ENCODE assay signal across 23 cellular contexts in the genomic region with DNA sequence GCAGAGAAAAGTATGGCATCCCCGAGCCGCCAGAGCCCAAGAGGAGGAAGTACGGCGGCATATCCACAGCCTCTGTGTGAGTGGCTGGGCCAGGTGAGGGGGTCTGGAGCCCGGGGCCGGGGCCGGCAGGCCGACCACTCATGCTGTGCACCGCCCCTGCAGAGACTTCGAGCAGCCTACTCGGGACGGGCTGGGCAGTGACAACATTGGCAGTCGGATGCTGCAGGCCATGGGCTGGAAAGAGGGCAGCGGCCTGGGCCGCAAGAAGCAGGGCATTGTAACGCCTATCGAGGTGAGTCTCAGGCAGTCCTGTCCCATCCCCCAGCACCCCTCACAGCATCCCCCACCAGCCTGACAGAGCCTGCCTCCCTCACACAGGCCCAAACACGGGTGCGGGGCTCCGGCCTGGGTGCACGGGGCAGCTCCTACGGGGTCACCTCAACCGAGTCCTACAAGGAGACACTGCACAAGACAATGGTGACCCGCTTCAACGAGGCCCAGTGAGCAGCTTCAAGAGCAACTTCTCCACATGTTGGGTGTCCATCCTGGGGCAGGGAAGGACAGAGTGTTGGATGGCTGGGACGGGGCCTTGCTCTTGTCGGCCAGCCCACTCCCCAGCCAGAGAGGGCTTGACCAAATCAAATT. TPM values are rescaled to one million over a fixed set of nuclear protein-coding genes. Genes with fewer than 3 reads are reported as not detected.
DNase-seq lines count a peak whose midpoint lies in the region; FAIRE-seq and TF ChIP-seq lines count a peak whose summit lies in the region.
"Had no signal": no experiment of that assay in that cellular context is flagged by ENCODE, and none has a peak within 500 bp of the region (broad histone marks: within the 10 kb centered on the region; RNA-seq: fewer than 3 reads in every experiment).

No MANE protein-coding gene starts in this region.

- BruUV-seq in PC-9 (replicated peaks; lab: Mats Ljungman, UMichigan), result TSS peak; percentile 22
- BruUV-seq in endothelial cell of umbilical vein (replicated peaks; lab: Mats Ljungman, UMichigan), result TSS peak; percentile 59

- H3K9ac ChIP-seq in endothelial cell of umbilical vein (replicated peaks; ENCODE audit: extremely low read depth, insufficient read depth, low read length), result no peak overlapping the region
- no peak overlapping the region for H3K9ac ChIP-seq in smooth muscle cell (ENCODE audit: low read depth)

- H4K20me1 ChIP-seq in PC-9 (ENCODE audit: insufficient read depth) (no peaks in the 10 kb centered on the region), endothelial cell of umbilical vein (replicated peaks; ENCODE audit: control insufficient read depth, extremely low read depth, insufficient read depth, low read length) (no peaks in the 10 kb centered on the region), smooth muscle cell (ENCODE audit: low read depth) (no peaks in the 10 kb centered on the region)

- H3K4me1 ChIP-seq in PC-9 (replicated peaks; ENCODE audit: insufficient read depth) (no peaks in the 10 kb centered on the region), endothelial cell of umbilical vein (ENCODE audit: control insufficient read depth, extremely low read depth, insufficient read depth, low read length) (peaks cover 2% of the 10 kb centered on the region), thyroid gland (peaks cover 2 to 12% of the 10 kb centered on the region in 2 donors), smooth muscle cell (ENCODE audit: low read depth) (no peaks in the 10 kb centered on the region)
- H3K4me1 ChIP-seq: BE2C had no signal

- H3K27ac Mint-ChIP-seq in activated naive CD8-positive, alpha-beta T cell, result peak overlapping the region; percentile 54
- no peak overlapping the region for H3K27ac Mint-ChIP-seq in activated naive CD8-positive, alpha-beta T cell treated with anti-CD3 and anti-CD28 coated beads for 36 hours
- H3K27ac Mint-ChIP-seq: CD4-positive, CD25-positive, alpha-beta regulatory T cell; GM23338; IgD-negative memory B cell had no signal

- H3K27me3 ChIP-seq in PC-9 (ENCODE audit: insufficient read depth, low read depth) (no peaks in the 10 kb centered on the region), endothelial cell of umbilical vein (ENCODE audit: control insufficient read depth in 2 of 2, insufficient read depth in 2 of 2, low read length in 2 of 2) (no peaks in the 10 kb centered on the region), thyroid gland (no peaks in the 10 kb centered on the region), smooth muscle cell (ENCODE audit: low read depth) (no peaks in the 10 kb centered on the region)
- H3K27me3 ChIP-seq: BE2C had no signal

- FAIRE-seq in endothelial cell of umbilical vein (lab: Jason Lieb, UNC), result no peak
- FAIRE-seq: GM12892, GM18507, HTR-8/SVneo had no signal

- H3K9me2 ChIP-seq in PC-9 (ENCODE audit: insufficient read depth), result no peaks in the 10 kb centered on the region

- 87 to 93% methylated on average over 9 to 10 of the region's 27 CpGs for WGBS in thyroid gland, 2 donors
- WGBS in smooth muscle cell (ENCODE audit: low lambda C conversion rate), result 94% methylated on average over 27 of the region's 27 CpGs

- no peak for DNase-seq in activated naive CD8-positive, alpha-beta T cell treated with anti-CD3 and anti-CD28 coated beads for 36 hours
- DNase-seq in PC-9 (no peak), endothelial cell of umbilical vein (ENCODE audit: low read depth, low spot score) (no peak), thyroid gland (no peak), NAMALWA (ENCODE audit: low spot score) (no peak), smooth muscle cell (lab: John Stamatoyannopoulos, UW; ENCODE audit: unreplicated experiment) (no peak)
- DNase-seq in activated CD8-positive, alpha-beta memory T cell treated with anti-CD3 and anti-CD28 coated beads for 24 hours, result no peak
- DNase-seq: BE2C; CD4-positive, CD25-positive, alpha-beta regulatory T cell; EL; HCEC 1CT; Kasumi-1; NCI-H1105; NCI-H1694; NCI-H510A; NCI-H748 treated with DMSO at 0.1 percent for 48 hours; NK-92 treated with Interleukin-12 subunit alpha and Interleukin-12 subunit beta, amount 100 ng/mL, for 24 hours had no signal

- CTCF ChIA-PET in PC-9 (lab: Charles Lee) (no interaction called here), endothelial cell of umbilical vein (lab: Charles Lee) (no interaction called here)

- POLR2A ChIA-PET in PC-9 (lab: Charles Lee; ENCODE audit: unreplicated experiment) (no interaction called here), endothelial cell of umbilical vein (lab: Charles Lee) (no interaction called here)

- H3K4me3 Mint-ChIP-seq in activated naive CD8-positive, alpha-beta T cell, result no peak overlapping the region
- no peak overlapping the region for H3K4me3 Mint-ChIP-seq in activated naive CD8-positive, alpha-beta T cell treated with anti-CD3 and anti-CD28 coated beads for 36 hours
- H3K4me3 Mint-ChIP-seq: CD4-positive, CD25-positive, alpha-beta regulatory T cell; GM23338; IgD-negative memory B cell had no signal

- H3K4me2 ChIP-seq in PC-9 (no peak overlapping the region), endothelial cell of umbilical vein (ENCODE audit: insufficient read depth, low read length) (no peak overlapping the region), smooth muscle cell (no peak overlapping the region)
- H3K4me2 ChIP-seq: GM23338 had no signal

- H3F3A ChIP-seq in PC-9 (ENCODE audit: insufficient read depth, low read depth), result peaks cover 3% of the 10 kb centered on the region; the same call in 1 of the 2 replicates
- no peaks in the 10 kb centered on the region for H3F3A ChIP-seq in smooth muscle cell (ENCODE audit: low read depth)

- H3K27ac ChIP-seq in PC-9, result no peak overlapping the region
- H3K27ac ChIP-seq in endothelial cell of umbilical vein (ENCODE audit: insufficient read depth, low read depth, low read length), result no peak overlapping the region
- H3K27ac ChIP-seq in thyroid gland, result peak overlapping the region; percentile 43 to 44 (median 44)
- H3K27ac ChIP-seq in smooth muscle cell (ENCODE audit: low read depth), result no peak overlapping the region

- TF ChIP-seq CTCF in PC-9 (conservative IDR thresholded peaks at IDR 0.05), result no peak
- TF ChIP-seq CTCF in endothelial cell of umbilical vein (IDR thresholded peaks at IDR 0.05; ENCODE audit: extremely low read depth in 1 of 2, insufficient read depth in 1 of 2, low read depth in 1 of 2, low read length in 2 of 2), result no peak
- TF ChIP-seq CTCF in thyroid gland (IDR thresholded peaks at IDR 0.05), result no peak
- TF ChIP-seq CTCF in smooth muscle cell (IDR thresholded peaks at IDR 0.05; ENCODE audit: borderline replicate concordance, insufficient read depth, poor library complexity, severe bottlenecking), result no peak

- H3K4me3 ChIP-seq in PC-9 (no peak overlapping the region), endothelial cell of umbilical vein (replicated peaks in 1 of 3; ENCODE audit: insufficient read depth in 1 of 3, low read depth in 1 of 3, low read length in 3 of 3) (no peak overlapping the region), thyroid gland (replicated peaks in 1 of 3) (no peak overlapping the region), smooth muscle cell (no peak overlapping the region)
- H3K4me3 ChIP-seq: GM23338 had no signal

- no peak for TF ChIP-seq POLR2A in endothelial cell of umbilical vein (IDR thresholded peaks at IDR 0.05; ENCODE audit: low read depth, low read length)
- no peak for TF ChIP-seq POLR2A in thyroid gland (IDR thresholded peaks at IDR 0.05)

- no peaks in the 10 kb centered on the region for H3K27me3 Mint-ChIP-seq in activated naive CD8-positive, alpha-beta T cell
- H3K27me3 Mint-ChIP-seq in activated naive CD8-positive, alpha-beta T cell treated with anti-CD3 and anti-CD28 coated beads for 36 hours, result no peaks in the 10 kb centered on the region
- H3K27me3 Mint-ChIP-seq: CD4-positive, CD25-positive, alpha-beta regulatory T cell; IgD-negative memory B cell had no signal

- peaks cover 15% of the 10 kb centered on the region for H3K4me1 Mint-ChIP-seq in activated naive CD8-positive, alpha-beta T cell (ENCODE audit: low read depth)
- peaks cover 15% of the 10 kb centered on the region for H3K4me1 Mint-ChIP-seq in activated naive CD8-positive, alpha-beta T cell treated with anti-CD3 and anti-CD28 coated beads for 36 hours

- H3K79me2 ChIP-seq in PC-9 (ENCODE audit: low read depth), result no peaks in the 10 kb centered on the region
- peaks cover 2% of the 10 kb centered on the region for H3K79me2 ChIP-seq in endothelial cell of umbilical vein (ENCODE audit: control insufficient read depth, insufficient read depth, low read length)
- no peaks in the 10 kb centered on the region for H3K79me2 ChIP-seq in smooth muscle cell (ENCODE audit: low read depth)

- H3K36me3 Mint-ChIP-seq in activated naive CD8-positive, alpha-beta T cell, result no peaks in the 10 kb centered on the region
- peaks cover 7% of the 10 kb centered on the region for H3K36me3 Mint-ChIP-seq in activated naive CD8-positive, alpha-beta T cell treated with anti-CD3 and anti-CD28 coated beads for 36 hours

- no peaks in the 10 kb centered on the region for H3K9me1 ChIP-seq in endothelial cell of umbilical vein (replicated peaks; ENCODE audit: control insufficient read depth, extremely low read depth, insufficient read depth, low read length)

- H3K36me3 ChIP-seq in PC-9 (ENCODE audit: low read depth) (no peaks in the 10 kb centered on the region), endothelial cell of umbilical vein (ENCODE audit: control insufficient read depth in 2 of 2, extremely low read depth in 1 of 2, insufficient read depth in 2 of 2, low read length in 2 of 2) (peaks cover 0 to 27% of the 10 kb centered on the region in 2 experiments), thyroid gland (peaks cover 7 to 15% of the 10 kb centered on the region in 2 donors), smooth muscle cell (ENCODE audit: low read depth) (no peaks in the 10 kb centered on the region)

- intact Hi-C loops in PC-9 (cut with micrococcal nuclease; ENCODE audit: unreplicated experiment), result no loop called here
- intact Hi-C loops in endothelial cell of umbilical vein (cut with micrococcal nuclease), result no loop called here
- intact Hi-C loops in thyroid gland (cut with DNase I), result no loop called here

- dilution Hi-C loops in endothelial cell of umbilical vein (cut with MboI; ENCODE audit: extremely low pct_ligation_motif_present, low sequenced_read_pairs), result no loop called here

- H3K9me3 ChIP-seq in PC-9 (ENCODE audit: insufficient read depth, low read depth) (no peaks in the 10 kb centered on the region), endothelial cell of umbilical vein (replicated peaks; ENCODE audit: control insufficient read depth, insufficient read depth, low read length) (no peaks in the 10 kb centered on the region), thyroid gland (no peaks in the 10 kb centered on the region), smooth muscle cell (replicated peaks; ENCODE audit: low read depth) (no peaks in the 10 kb centered on the region)
- H3K9me3 ChIP-seq: BE2C had no signal

- H2AFZ ChIP-seq in PC-9 (no peak overlapping the region), endothelial cell of umbilical vein (ENCODE audit: low read depth, low read length) (no peak overlapping the region), smooth muscle cell (ENCODE audit: low read depth) (no peak overlapping the region)
- H2AFZ ChIP-seq: GM23338 had no signal

- no peaks in the 10 kb centered on the region for H3K9me3 Mint-ChIP-seq in activated naive CD8-positive, alpha-beta T cell (ENCODE audit: low read depth)
- no peaks in the 10 kb centered on the region for H3K9me3 Mint-ChIP-seq in activated naive CD8-positive, alpha-beta T cell treated with anti-CD3 and anti-CD28 coated beads for 36 hours
- H3K9me3 Mint-ChIP-seq: CD4-positive, CD25-positive, alpha-beta regulatory T cell; GM23338; IgD-negative memory B cell had no signal

RNA-seq across cellular contexts. Expression of gene UBA1, which starts 7.4 kb away (rescaled TPM):
- 100 to 1,000 TPM; 219 to 227 TPM for total RNA-seq in activated naive CD8-positive, alpha-beta T cell treated with anti-CD3 and anti-CD28 coated beads for 36 hours
- total RNA-seq in PC-9 (2021) (121 and 126 TPM in 2 replicates), endothelial cell of umbilical vein (236 and 237 TPM in 2 replicates), thyroid gland (100 to 1,000 TPM; 159 to 293 (median 201) TPM), smooth muscle cell (223 and 233 TPM in 2 replicates)
- polyA plus RNA-seq in endothelial cell of umbilical vein (297 and 332 TPM in 2 replicates), smooth muscle cell (243 and 246 TPM in 2 replicates)
- 210 and 248 TPM in 2 replicates for polyA plus RNA-seq in endothelial cell of umbilical vein (2011; cell fraction: cytosol; rRNA removed)
- polyA plus RNA-seq in endothelial cell of umbilical vein (2011; cell fraction: nucleus; rRNA removed), result 286 and 313 TPM in 2 replicates
- 238 and 242 TPM in 2 replicates for polyA plus RNA-seq in endothelial cell of umbilical vein (2012)
- 304 and 332 TPM in 2 replicates for polyA minus RNA-seq in endothelial cell of umbilical vein
- 209 TPM for polyA minus RNA-seq in endothelial cell of umbilical vein (2011; cell fraction: cytosol; rRNA and poly(A)+ RNA removed)
- 90.1 and 104 TPM in 2 replicates for polyA minus RNA-seq in endothelial cell of umbilical vein (2011; cell fraction: nucleus; rRNA and poly(A)+ RNA removed)

RNA-seq across cellular contexts. Expression of gene CDK16, which starts 32.3 kb away (rescaled TPM):
- total RNA-seq in activated naive CD8-positive, alpha-beta T cell treated with anti-CD3 and anti-CD28 coated beads for 36 hours, result 10 to 100 TPM; 49.9 to 51.3 TPM
- total RNA-seq in PC-9 (2021) (67.7 and 82.1 TPM in 2 replicates), endothelial cell of umbilical vein (99.2 and 99.9 TPM in 2 replicates), thyroid gland (100 to 1,000 TPM in 2 of 4 donors, 10 to 100 TPM in 2; 76.6 to 111 (median 93.7) TPM), smooth muscle cell (118 and 176 TPM in 2 replicates)
- polyA plus RNA-seq in endothelial cell of umbilical vein (149 and 182 TPM in 2 replicates), smooth muscle cell (269 and 270 TPM in 2 replicates)
- 128 and 143 TPM in 2 replicates for polyA plus RNA-seq in endothelial cell of umbilical vein (2011; cell fraction: cytosol; rRNA removed)
- 239 and 246 TPM in 2 replicates for polyA plus RNA-seq in endothelial cell of umbilical vein (2011; cell fraction: nucleus; rRNA removed)
- polyA plus RNA-seq in endothelial cell of umbilical vein (2012), result 91.7 and 92.9 TPM in 2 replicates
- polyA minus RNA-seq in endothelial cell of umbilical vein, result 130 and 154 TPM in 2 replicates
- 229 TPM for polyA minus RNA-seq in endothelial cell of umbilical vein (2011; cell fraction: cytosol; rRNA and poly(A)+ RNA removed)
- 47.6 and 54.2 TPM in 2 replicates for polyA minus RNA-seq in endothelial cell of umbilical vein (2011; cell fraction: nucleus; rRNA and poly(A)+ RNA removed)

RNA-seq across cellular contexts. Expression of gene RBM10, which starts 41.2 kb away (rescaled TPM):
- total RNA-seq in activated naive CD8-positive, alpha-beta T cell treated with anti-CD3 and anti-CD28 coated beads for 36 hours, result 10 to 100 TPM; 67.2 to 69.0 TPM
- 31.9 and 34.8 TPM in 2 replicates for total RNA-seq in PC-9 (2021)
- total RNA-seq in endothelial cell of umbilical vein, result 49.6 and 51.5 TPM in 2 replicates
- polyA plus RNA-seq in endothelial cell of umbilical vein, result 37.3 and 38.2 TPM in 2 replicates
- 34.6 and 38.1 TPM in 2 replicates for polyA plus RNA-seq in endothelial cell of umbilical vein (2011; cell fraction: cytosol; rRNA removed)
- 57.3 and 60.5 TPM in 2 replicates for polyA plus RNA-seq in endothelial cell of umbilical vein (2011; cell fraction: nucleus; rRNA removed)
- 29.9 and 31.9 TPM in 2 replicates for polyA plus RNA-seq in endothelial cell of umbilical vein (2012)
- 27.3 and 34.4 TPM in 2 replicates for polyA minus RNA-seq in endothelial cell of umbilical vein
- polyA minus RNA-seq in endothelial cell of umbilical vein (2011; cell fraction: cytosol; rRNA and poly(A)+ RNA removed), result 43.2 TPM
- 13.8 and 19.1 TPM in 2 replicates for polyA minus RNA-seq in endothelial cell of umbilical vein (2011; cell fraction: nucleus; rRNA and poly(A)+ RNA removed)
- 10 to 100 TPM; 26.5 to 43.0 (median 35.2) TPM for total RNA-seq in thyroid gland
- 17.6 and 18.3 TPM in 2 replicates for total RNA-seq in smooth muscle cell
- polyA plus RNA-seq in smooth muscle cell, result 39.2 and 42.7 TPM in 2 replicates

RNA-seq across cellular contexts. Expression of gene NDUFB11, which starts 41.7 kb away (rescaled TPM):
- 10 to 100 TPM; 79.6 to 84.2 TPM for total RNA-seq in activated naive CD8-positive, alpha-beta T cell treated with anti-CD3 and anti-CD28 coated beads for 36 hours
- total RNA-seq in PC-9 (2021), result 58.2 and 61.9 TPM in 2 replicates
- 65.2 and 79.8 TPM in 2 replicates for total RNA-seq in endothelial cell of umbilical vein
- polyA plus RNA-seq in endothelial cell of umbilical vein, result 88.0 and 110 TPM in 2 replicates
- polyA plus RNA-seq in endothelial cell of umbilical vein (2011; cell fraction: cytosol; rRNA removed), result 71.6 and 73.6 TPM in 2 replicates
- polyA plus RNA-seq in endothelial cell of umbilical vein (2011; cell fraction: nucleus; rRNA removed), result 19.5 and 26.8 TPM in 2 replicates
- polyA plus RNA-seq in endothelial cell of umbilical vein (2012), result 49.1 and 77.0 TPM in 2 replicates
- polyA minus RNA-seq in endothelial cell of umbilical vein, result 39.8 and 42.4 TPM in 2 replicates
- polyA minus RNA-seq in endothelial cell of umbilical vein (2011; cell fraction: cytosol; rRNA and poly(A)+ RNA removed), result 154 TPM
- polyA minus RNA-seq in endothelial cell of umbilical vein (2011; cell fraction: nucleus; rRNA and poly(A)+ RNA removed), result 5.5 and 6.3 TPM in 2 replicates
- 100 to 1,000 TPM in 3 of 4 donors, 10 to 100 TPM in 1; 68.5 to 179 (median 107) TPM for total RNA-seq in thyroid gland
- 67.4 and 82.6 TPM in 2 replicates for total RNA-seq in smooth muscle cell
- 167 and 178 TPM in 2 replicates for polyA plus RNA-seq in smooth muscle cell

RNA-seq across cellular contexts. Expression of gene USP11, which starts 46.6 kb away (rescaled TPM):
- total RNA-seq in activated naive CD8-positive, alpha-beta T cell treated with anti-CD3 and anti-CD28 coated beads for 36 hours, result 10 to 100 TPM; 45.3 to 49.5 TPM
- total RNA-seq in PC-9 (2021), result 25.3 and 30.9 TPM in 2 replicates
- total RNA-seq in endothelial cell of umbilical vein, result 34.7 and 36.4 TPM in 2 replicates
- 20.7 and 24.0 TPM in 2 replicates for polyA plus RNA-seq in endothelial cell of umbilical vein
- 13.9 and 15.0 TPM in 2 replicates for polyA plus RNA-seq in endothelial cell of umbilical vein (2011; cell fraction: cytosol; rRNA removed)
- polyA plus RNA-seq in endothelial cell of umbilical vein (2011; cell fraction: nucleus; rRNA removed), result 75.1 and 84.3 TPM in 2 replicates
- polyA plus RNA-seq in endothelial cell of umbilical vein (2012), result 36.6 and 41.4 TPM in 2 replicates
- 55.1 and 65.1 TPM in 2 replicates for polyA minus RNA-seq in endothelial cell of umbilical vein
- 58.6 TPM for polyA minus RNA-seq in endothelial cell of umbilical vein (2011; cell fraction: cytosol; rRNA and poly(A)+ RNA removed)
- 34.4 and 43.3 TPM in 2 replicates for polyA minus RNA-seq in endothelial cell of umbilical vein (2011; cell fraction: nucleus; rRNA and poly(A)+ RNA removed)
- total RNA-seq in thyroid gland, result 100 to 1,000 TPM in 1 of 4 donors, 10 to 100 TPM in 3; 61.9 to 128 (median 86.8) TPM
- 80.6 and 84.0 TPM in 2 replicates for total RNA-seq in smooth muscle cell
- 211 and 221 TPM in 2 replicates for polyA plus RNA-seq in smooth muscle cell

Comparison
In these comparisons a context has a peak if more than half of its experiments do, and no peak if none do; other contexts are left out.
1. H3K27ac ChIP-seq: peak in thyroid gland (3 of 3); none in PC-9 (single experiment), endothelial cell of umbilical vein (single experiment) and smooth muscle cell (single experiment).